ENCODE assay signal across 16 cellular contexts in genomic region chr7:154880512-154880911, GRCh38.
DNase-seq lines count a peak whose midpoint lies in the region; ATAC-seq, FAIRE-seq and TF ChIP-seq lines count a peak whose summit lies in the region.
"Had no signal": no experiment of that assay in that cellular context is flagged by ENCODE, and none has a peak within 500 bp of the region (broad histone marks: within the 10 kb centered on the region; RNA-seq: fewer than 3 reads in every experiment).

No MANE protein-coding gene starts in this region.

- BruUV-seq in K562 (replicated peaks; lab: Mats Ljungman, UMichigan): no TSS peak
- no TSS peak for BruUV-seq in PC-3 (replicated peaks; lab: Mats Ljungman, UMichigan)

- H3K79me2 ChIP-seq in K562 (ENCODE audit: control insufficient read depth, insufficient read depth, low read length): no peaks in the 10 kb centered on the region
- H3K79me2 ChIP-seq in PC-3 (ENCODE audit: low read length): no peaks in the 10 kb centered on the region

- peaks cover 14% of the 10 kb centered on the region for H3K27me3 Mint-ChIP-seq in nephron (ENCODE audit: low read depth)

- H3K4me1 ChIP-seq in K562 (replicated peaks in 1 of 2; ENCODE audit: control insufficient read depth in 2 of 2, insufficient read depth in 2 of 2, low read length in 2 of 2): peaks cover 0 to 2% of the 10 kb centered on the region in 2 experiments; a peak in 1 of 5 replicates
- no peaks in the 10 kb centered on the region for H3K4me1 ChIP-seq in prostate gland (replicated peaks)
- H3K4me1 ChIP-seq in PC-3 (ENCODE audit: insufficient read depth, low read length): no peaks in the 10 kb centered on the region
- H3K4me1 ChIP-seq: BLaER1 treated with 17β-estradiol and CSF1 and Interleukin-3, amounts not matched to agents 10 nM and 100 nM; HAP-1 had no signal

- H3K36me3 Mint-ChIP-seq in nephron (ENCODE audit: low read depth): no peaks in the 10 kb centered on the region
- H3K36me3 Mint-ChIP-seq: CD8-positive, alpha-beta T cell had no signal

- no peak for TF ChIP-seq RAD21 in K562 (CRISPR knock-in tag; conservative IDR thresholded peaks at IDR 0.05 in 1 of 2, IDR thresholded peaks at IDR 0.05 in 1 of 2)

- no peak overlapping the region for H3K27ac ChIP-seq in K562 (ENCODE audit: extremely low read depth, low read depth, low read length)
- no peak overlapping the region for H3K27ac ChIP-seq in prostate gland
- no peak overlapping the region for H3K27ac ChIP-seq in PC-3 (ENCODE audit: low read length)
- H3K27ac ChIP-seq: BLaER1 treated with 17β-estradiol and CSF1 and Interleukin-3, amounts not matched to agents 10 nM and 100 nM had no signal

- peak overlapping the region; percentile 21 to 43 (median 39) for H3K27ac Mint-ChIP-seq in nephron
- H3K27ac Mint-ChIP-seq: B cell; CD8-positive, alpha-beta T cell had no signal

- H3K4me3 ChIP-seq in K562 (no peak overlapping the region), prostate gland (no peak overlapping the region), PC-3 (ENCODE audit: low read length) (no peak overlapping the region)
- H3K4me3 ChIP-seq: BLaER1 treated with 17β-estradiol and CSF1 and Interleukin-3, amounts not matched to agents 10 nM and 100 nM; HAP-1 had no signal

- H4K20me1 ChIP-seq in K562 (replicated peaks; ENCODE audit: control insufficient read depth, insufficient read depth, low read length): no peaks in the 10 kb centered on the region
- H4K20me1 ChIP-seq in PC-3 (ENCODE audit: low read length): no peaks in the 10 kb centered on the region
- H4K20me1 ChIP-seq: BLaER1 treated with 17β-estradiol and CSF1 and Interleukin-3, amounts not matched to agents 10 nM and 100 nM had no signal

- CTCF ChIA-PET in K562 (lab: Yijun Ruan, JAX; ENCODE audit: low intra/inter-chr PET ratio) (no interaction called here), PC-3 (lab: Charles Lee) (no interaction called here)

- FAIRE-seq in K562 (lab: Jason Lieb, UNC): no peak
- FAIRE-seq: G401.6, GM12891, GM19239 had no signal

- H3K9ac ChIP-seq in K562 (ENCODE audit: insufficient read depth in 1 of 2, low read depth in 2 of 2, low read length in 2 of 2): no peak overlapping the region
- no peak overlapping the region for H3K9ac ChIP-seq in PC-3 (ENCODE audit: low read length)
- H3K9ac ChIP-seq: BLaER1 treated with 17β-estradiol and CSF1 and Interleukin-3, amounts not matched to agents 10 nM and 100 nM had no signal

- H3K4me3 Mint-ChIP-seq in nephron: no peak overlapping the region
- H3K4me3 Mint-ChIP-seq: B cell; CD8-positive, alpha-beta T cell had no signal

- H3F3A ChIP-seq in PC-3 (ENCODE audit: low read length, unreplicated experiment): no peaks in the 10 kb centered on the region

- ATAC-seq in K562 (no peak), PC-3 (no peak)
- ATAC-seq: CD8-positive, alpha-beta T cell had no signal

- no peaks in the 10 kb centered on the region for H3K9me1 ChIP-seq in K562 (ENCODE audit: control insufficient read depth, insufficient read depth, low read length)

- H3K9me3 ChIP-seq in K562 (replicated peaks; ENCODE audit: control insufficient read depth, insufficient read depth, low read depth, low read length) (peaks cover 15% of the 10 kb centered on the region), prostate gland (no peaks in the 10 kb centered on the region), PC-3 (ENCODE audit: low read length) (no peaks in the 10 kb centered on the region)
- H3K9me3 ChIP-seq: HAP-1 had no signal

- TF ChIP-seq CTCF in K562 (IDR thresholded peaks at IDR 0.05 in 2 of 3, conservative IDR thresholded peaks at IDR 0.05 in 1 of 3; ENCODE audit: insufficient read depth in 2 of 3, low read depth in 1 of 3, low read length in 3 of 3) (no peak), nephron (IDR thresholded peaks at IDR 0.05; ENCODE audit: unreplicated experiment in 3 of 3) (no peak), prostate gland (IDR thresholded peaks at IDR 0.05) (no peak), PC-3 (conservative IDR thresholded peaks at IDR 0.05; ENCODE audit: low read depth, low read length) (no peak)

- 9% methylated on average over 9 of the region's 9 CpGs for WGBS in K562 (ENCODE audit: insufficient coverage, low coverage, missing lambda C conversion rate)
- WGBS in prostate gland: 84% methylated on average over 9 of the region's 9 CpGs

- H3K9me3 Mint-ChIP-seq in nephron: no peaks in the 10 kb centered on the region
- H3K9me3 Mint-ChIP-seq: CD8-positive, alpha-beta T cell had no signal

- no peaks in the 10 kb centered on the region for H3K9me2 ChIP-seq in PC-3 (replicated peaks; ENCODE audit: low read length)

- TF ChIP-seq POLR2A in K562 (conservative IDR thresholded peaks at IDR 0.05) (no peak), prostate gland (IDR thresholded peaks at IDR 0.05) (no peak)

- no peaks in the 10 kb centered on the region for H3K36me3 ChIP-seq in K562 (ENCODE audit: control insufficient read depth, insufficient read depth, low read length)
- no peaks in the 10 kb centered on the region for H3K36me3 ChIP-seq in prostate gland
- no peaks in the 10 kb centered on the region for H3K36me3 ChIP-seq in PC-3 (ENCODE audit: low read depth, low read length)
- H3K36me3 ChIP-seq: BLaER1 treated with 17β-estradiol and CSF1 and Interleukin-3, amounts not matched to agents 10 nM and 100 nM; HAP-1 had no signal

- no peak overlapping the region for H3K4me2 ChIP-seq in K562 (ENCODE audit: insufficient read depth, low read length)
- no peak overlapping the region for H3K4me2 ChIP-seq in PC-3 (ENCODE audit: low read length)
- H3K4me2 ChIP-seq: BLaER1 treated with 17β-estradiol and CSF1 and Interleukin-3, amounts not matched to agents 10 nM and 100 nM had no signal

- no peak for TF ChIP-seq EP300 in K562 (IDR thresholded peaks at IDR 0.05; ENCODE audit: low read length)

- in situ Hi-C loops in K562 (cut with MboI): no loop called here

- DNase-seq in NCI-H1092 treated with DMSO at 0.1 percent for 48 hours (lab: John Stamatoyannopoulos, UW) (peak; percentile 23), NCI-H1092 (lab: John Stamatoyannopoulos, UW) (no peak), K562 (ENCODE audit: extremely low read depth in 1 of 4, low spot score in 3 of 4) (no peak), prostate gland (ENCODE audit: low spot score) (no peak), PC-3 (no peak)
- DNase-seq in activated CD4-positive, alpha-beta T cell treated with anti-CD3 and anti-CD28 coated beads, Interleukin-2, amount 50 U/mL, for 1 hour: no peak
- DNase-seq: 8988T; Calu3; CD8-positive, alpha-beta T cell had no signal

- H2AFZ ChIP-seq in K562 (ENCODE audit: low read depth, low read length) (no peak overlapping the region), PC-3 (ENCODE audit: low read length) (no peak overlapping the region)

- POLR2A ChIA-PET in K562 (lab: Yijun Ruan, JAX) (interaction anchor here (0.6 to 0.9 kb wide), 3 partner anchors 136 to 540 kb away, joined by 3 read pairs; no protein-coding TSS in a partner anchor), PC-3 (lab: Charles Lee; ENCODE audit: unreplicated experiment) (no interaction called here)

- H3K4me1 Mint-ChIP-seq in nephron: peaks cover 11% of the 10 kb centered on the region
- H3K4me1 Mint-ChIP-seq: B cell had no signal

- intact Hi-C loops in K562 (cut with micrococcal nuclease) (no loop called here), prostate gland (cut with DNase I) (no loop called here), PC-3 (cut with micrococcal nuclease) (no loop called here)

- H3K27me3 ChIP-seq in K562 (ENCODE audit: control insufficient read depth in 2 of 2, insufficient read depth in 2 of 2, low read length in 2 of 2) (peaks cover 41 to 84% of the 10 kb centered on the region in 2 experiments), prostate gland (replicated peaks; ENCODE audit: insufficient read depth) (no peaks in the 10 kb centered on the region), PC-3 (ENCODE audit: low read length) (peaks cover 34% of the 10 kb centered on the region)
- H3K27me3 ChIP-seq: BLaER1 treated with 17β-estradiol and CSF1 and Interleukin-3, amounts not matched to agents 10 nM and 100 nM had no signal

TF ChIP-seq in K562, 482 proteins besides CTCF, POLR2A, EP300 and RAD21 (continues in another document):
- TF ChIP-seq MAFK (IDR thresholded peaks at IDR 0.05; ENCODE audit: low read length) (peak; percentile 88), ESRRB (CRISPR knock-in tag; IDR thresholded peaks at IDR 0.05; ENCODE audit: borderline replicate concordance) (no peak), KLF13 (tag; IDR thresholded peaks at IDR 0.05; ENCODE audit: borderline replicate concordance, low read depth) (no peak), BCLAF1 (IDR thresholded peaks at IDR 0.05; ENCODE audit: borderline replicate concordance in 1 of 2, control insufficient read depth in 1 of 2, low read depth in 2 of 2, low read length in 1 of 2) (no peak), C11orf30 (IDR thresholded peaks at IDR 0.05; ENCODE audit: low read depth) (peak; percentile 84), MAZ (CRISPR knock-in tag; conservative IDR thresholded peaks at IDR 0.05 in 1 of 2, IDR thresholded peaks at IDR 0.05 in 1 of 2) (no peak), PHTF2 (CRISPR knock-in tag; IDR thresholded peaks at IDR 0.05) (no peak), ZNF143 (CRISPR knock-in tag; IDR thresholded peaks at IDR 0.05) (no peak), TBL1XR1 (IDR thresholded peaks at IDR 0.05; ENCODE audit: low read length in 2 of 2) (no peak), MAFF (IDR thresholded peaks at IDR 0.05; ENCODE audit: low read length) (peak; percentile 89), HDAC8 (tag; IDR thresholded peaks at IDR 0.05) (no peak), MAFG (tag; conservative IDR thresholded peaks at IDR 0.05) (peak; percentile 87)
